Comparison of ENCODE assay signal across 18 cellular contexts in genomic region chr2:55887351-55887750, GRCh38. TPM values are rescaled to one million over a fixed set of nuclear protein-coding genes. Genes with fewer than 3 reads are reported as not detected.
DNase-seq lines count a peak whose midpoint lies in the region; ATAC-seq and TF ChIP-seq lines count a peak whose summit lies in the region.
"Had no signal": no experiment of that assay in that cellular context is flagged by ENCODE, and none has a peak within 500 bp of the region (broad histone marks: within the 10 kb centered on the region; RNA-seq: fewer than 3 reads in every experiment).

No MANE protein-coding gene starts in this region.

- WGBS in sigmoid colon, 2 donors: 72 to 76% methylated on average over 2 of the region's 2 CpGs

- peak; percentile 66 for DNase-seq in EH (ENCODE audit: low read depth)
- peak; percentile 75 for DNase-seq in astrocyte of the hippocampus (ENCODE audit: low read depth, low spot score)
- peak; percentile 64 for DNase-seq in fibroblast of pulmonary artery (ENCODE audit: low read depth)
- no peak for DNase-seq in sigmoid colon
- DNase-seq in NCI-H524 treated with DMSO at 0.1 percent for 48 hours (lab: John Stamatoyannopoulos, UW): no peak
- DNase-seq in stimulated activated CD4-positive, alpha-beta T cell treated with anti-CD3 and anti-CD28 coated beads, Interleukin-4, amount 100 ng/mL, for 24 hours: no peak
- DNase-seq: activated effector memory CD4-positive, alpha-beta T cell treated with anti-CD3 and anti-CD28 coated beads, Interleukin-2, amount 50 U/mL, for 16 hours; Caco-2; kidney glomerular epithelial cell; NCI-H2029 treated with DMSO at 0.1 percent for 48 hours; NCI-H82; stimulated activated CD4-positive, alpha-beta T cell treated with anti-CD3 and anti-CD28 coated beads, Interleukin-15, amount 100 ng/mL, for 24 hours; T-helper 1 cell had no signal

- no peaks in the 10 kb centered on the region for H3K36me3 ChIP-seq in sigmoid colon

- no peaks in the 10 kb centered on the region for H3K9me3 ChIP-seq in sigmoid colon
- H3K9me3 ChIP-seq: Caco-2 had no signal

- no peak for TF ChIP-seq POLR2A in sigmoid colon (IDR thresholded peaks at IDR 0.05)

- H3K27ac ChIP-seq in sigmoid colon: peak overlapping the region in 3 of 4 donors; percentile 1 to 15 (median 11)

- TF ChIP-seq CTCF in fibroblast of pulmonary artery (IDR thresholded peaks at IDR 0.05; ENCODE audit: low read length, missing control alignments) (no peak), sigmoid colon (IDR thresholded peaks at IDR 0.05) (no peak)

- no peak overlapping the region for H3K4me3 ChIP-seq in fibroblast of pulmonary artery (replicated peaks; ENCODE audit: low read depth, low read length)
- no peak overlapping the region for H3K4me3 ChIP-seq in sigmoid colon

- no peaks in the 10 kb centered on the region for H3K27me3 ChIP-seq in sigmoid colon

- peaks cover 0 to 22% (median 10%) of the 10 kb centered on the region in 4 donors for H3K4me1 ChIP-seq in sigmoid colon
- H3K4me1 ChIP-seq: Caco-2 had no signal

- intact Hi-C loops in sigmoid colon (cut with DNase I): no loop called here

- ATAC-seq in GM19328 (IDR thresholded peaks at IDR 0.05; ENCODE audit: unreplicated experiment) (no peak), GM19324 (IDR thresholded peaks at IDR 0.05; ENCODE audit: low FRiP score, unreplicated experiment) (no peak)
- ATAC-seq: WTC11 had no signal

- TF ChIP-seq EP300 in sigmoid colon (IDR thresholded peaks at IDR 0.05): no peak

RNA-seq across cellular contexts. Expression of gene EFEMP1, which starts 36.2 kb away (rescaled TPM):
- 100 to 1,000 TPM in 2 of 4 donors, 10 to 100 TPM in 2; 37.7 to 111 (median 84.6) TPM for total RNA-seq in sigmoid colon
- 10 to 100 TPM in 2 of 3 donors, 1 to 10 TPM in 1; 5.3 to 25.2 (median 19.4) TPM for polyA plus RNA-seq in sigmoid colon
- total RNA-seq: activated CD8-positive, alpha-beta memory T cell treated with anti-CD3 and anti-CD28 coated beads for 36 hours; Caco-2; HT-29 had no signal

Comparison
In these comparisons a context has a peak if more than half of its experiments do, and no peak if none do; other contexts are left out.
1. DNase-seq: peak in EH (single experiment), astrocyte of the hippocampus (single experiment) and fibroblast of pulmonary artery (single experiment); none in sigmoid colon (single experiment), NCI-H524 treated with DMSO at 0.1 percent for 48 hours (single experiment) and stimulated activated CD4-positive, alpha-beta T cell treated with anti-CD3 and anti-CD28 coated beads, Interleukin-4, amount 100 ng/mL, for 24 hours (single experiment).